7 cellular contexts compared by ENCODE assay signal in the genomic region with DNA sequence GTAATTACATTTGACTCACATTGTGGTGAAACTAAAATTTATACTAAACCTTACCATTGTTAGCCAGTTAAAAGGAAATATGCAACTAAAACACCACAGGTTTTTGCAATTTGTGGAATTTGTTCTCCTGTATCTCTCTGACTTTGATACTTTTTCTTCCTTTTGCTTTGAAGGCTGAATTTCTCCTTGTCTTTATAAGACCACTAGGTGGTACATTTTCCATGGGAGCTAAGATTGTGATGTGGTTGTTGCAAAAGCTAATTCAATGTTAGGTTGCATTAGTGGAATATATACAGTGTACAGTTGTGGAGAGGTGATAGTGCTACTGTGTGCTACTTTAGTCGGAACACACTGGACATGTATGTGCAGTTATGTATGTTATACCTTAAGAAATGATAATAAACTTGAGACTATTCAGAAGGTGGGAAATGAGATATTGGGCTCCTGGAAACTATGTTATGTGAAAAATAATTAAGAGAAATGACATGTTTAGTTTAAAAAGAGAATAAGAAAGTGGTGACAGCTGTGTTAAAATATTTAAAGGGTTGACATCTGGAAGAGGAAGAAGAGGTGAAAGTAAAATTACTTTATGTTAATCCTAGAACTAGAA.
DNase-seq lines count a peak whose midpoint lies in the region; TF ChIP-seq lines count a peak whose summit lies in the region.

No MANE protein-coding gene starts in this region.

- no peaks in the 10 kb centered on the region for H3K27me3 Mint-ChIP-seq in nephron (ENCODE audit: low read depth)

- H3K9me3 Mint-ChIP-seq in nephron: peaks cover 6% of the 10 kb centered on the region

- no peaks in the 10 kb centered on the region for H3K4me1 ChIP-seq in colonic mucosa

- H3K9me3 ChIP-seq in colonic mucosa: no peaks in the 10 kb centered on the region

- H3K4me3 ChIP-seq in NB4 (ENCODE audit: low read depth, low read length) (no peak overlapping the region), colonic mucosa (no peak overlapping the region)

- no peak overlapping the region for H3K27ac Mint-ChIP-seq in nephron

- intact Hi-C loops in colonic mucosa (cut with DNase I): loop anchor here (5.0 kb wide), 1 partner anchor 226 kb away; no protein-coding TSS in a partner anchor

- peaks cover 4% of the 10 kb centered on the region for H3K4me1 Mint-ChIP-seq in nephron

- H3K9ac ChIP-seq in colonic mucosa (ENCODE audit: low read depth in 2 of 2, low read length in 2 of 2): no peak overlapping the region

- no peaks in the 10 kb centered on the region for H3K36me3 ChIP-seq in colonic mucosa

- peak; percentile 12 for DNase-seq in GM04504 (ENCODE audit: low read depth)
- peak; percentile 42 for DNase-seq in NB4 (ENCODE audit: low read depth)
- no peak for DNase-seq in colonic mucosa
- DNase-seq in NCI-H2227 treated with DMSO at 0.1 percent for 48 hours (lab: John Stamatoyannopoulos, UW): no peak
- DNase-seq in activated T-cell treated with anti-CD3 and anti-CD28 coated beads, Interleukin-2, amount 50 U/mL, for 48 hours: no peak
- no peak for DNase-seq in activated CD4-positive, CD25-positive, alpha-beta regulatory T cell (lab: John Stamatoyannopoulos, UW)

- H3K36me3 Mint-ChIP-seq in nephron (ENCODE audit: low read depth): no peaks in the 10 kb centered on the region

- H3K4me3 Mint-ChIP-seq in nephron: no peak overlapping the region

- no peaks in the 10 kb centered on the region for H3K27me3 ChIP-seq in colonic mucosa

- no peak for TF ChIP-seq POLR2A in NB4 (IDR thresholded peaks at IDR 0.05; ENCODE audit: extremely low read depth, insufficient read length)

- TF ChIP-seq CTCF in NB4 (IDR thresholded peaks at IDR 0.05; ENCODE audit: low read depth, low read length): peak; percentile 32
- peak; percentile 36 for TF ChIP-seq CTCF in colonic mucosa (IDR thresholded peaks at IDR 0.05)
- peak; percentile 61 to 68 (median 62) for TF ChIP-seq CTCF in nephron (IDR thresholded peaks at IDR 0.05; ENCODE audit: unreplicated experiment in 3 of 3)

- no peak overlapping the region for H3K27ac ChIP-seq in colonic mucosa

Comparison
In these comparisons a context has a peak if more than half of its experiments do, and no peak if none do; other contexts are left out.
1. DNase-seq: peak in GM04504 (single experiment) and NB4 (single experiment); none in colonic mucosa (single experiment), NCI-H2227 treated with DMSO at 0.1 percent for 48 hours (single experiment), activated T-cell treated with anti-CD3 and anti-CD28 coated beads, Interleukin-2, amount 50 U/mL, for 48 hours (0 of 2) and activated CD4-positive, CD25-positive, alpha-beta regulatory T cell (0 of 4).
2. Peak in every context shown above with its lines, with median percentiles within 50 percentile points of each other: CTCF ChIP-seq.